Comparison of ENCODE assay signal across 22 cellular contexts in the genomic region with DNA sequence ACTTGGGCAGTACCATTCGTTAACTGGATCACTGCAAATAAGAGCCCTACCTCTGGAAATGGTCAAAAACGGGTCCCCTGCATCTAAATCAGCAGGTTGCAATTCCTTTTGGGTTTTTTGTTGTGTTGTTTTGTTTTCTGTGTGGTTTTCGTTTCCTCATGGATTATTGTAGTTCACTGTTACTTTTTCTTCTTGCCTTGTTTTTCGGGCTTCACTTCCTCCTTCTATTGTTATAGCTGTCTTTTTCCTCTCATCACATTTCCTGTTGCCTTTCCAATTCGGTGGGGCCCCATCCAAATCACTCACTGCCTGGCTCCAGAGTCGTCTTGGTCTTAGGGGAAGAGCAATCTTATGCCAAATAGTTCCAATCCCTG. TPM values are rescaled to one million over a fixed set of nuclear protein-coding genes. Genes with fewer than 3 reads are reported as not detected.
DNase-seq lines count a peak whose midpoint lies in the region; ATAC-seq, FAIRE-seq and TF ChIP-seq lines count a peak whose summit lies in the region.
"Had no signal": no experiment of that assay in that cellular context is flagged by ENCODE, and none has a peak within 500 bp of the region (broad histone marks: within the 10 kb centered on the region; RNA-seq: fewer than 3 reads in every experiment).

No MANE protein-coding gene starts in this region.

- no peak for FAIRE-seq in HepG2 (lab: Jason Lieb, UNC)
- FAIRE-seq: A549, kidney, urothelium cell line had no signal

- WGBS in right lobe of liver (ENCODE audit: insufficient coverage, low coverage, low lambda C conversion rate, missing lambda C conversion rate): 42% methylated on average over 6 of the region's 6 CpGs
- WGBS in HepG2 (ENCODE audit: low lambda C conversion rate): 2% methylated on average over 6 of the region's 6 CpGs

- no peaks in the 10 kb centered on the region for H3K79me2 ChIP-seq in HepG2 (ENCODE audit: insufficient read depth, low read length)
- H3K79me2 ChIP-seq: hepatocyte had no signal

- no peak overlapping the region for H3K9ac ChIP-seq in HepG2 (ENCODE audit: insufficient read depth, low read depth, low read length)

- no peak overlapping the region for H2AFZ ChIP-seq in HepG2 (ENCODE audit: low read length)
- H2AFZ ChIP-seq: hepatocyte had no signal

- intact Hi-C loops in right lobe of liver (cut with DNase I) (loop anchor here in 1 of 2 donors (10.0 kb wide), 1 partner anchor 95 kb away; no protein-coding TSS in a partner anchor), HepG2 (cut with micrococcal nuclease; ENCODE audit: unreplicated experiment) (no loop called here)

- in situ Hi-C loops in HepG2 (cut with HindIII; ENCODE audit: extremely low pct_ligation_motif_present, low pct_unique_long_range_greater_than_20kb): no loop called here

- H3K36me3 ChIP-seq in right lobe of liver (no peaks in the 10 kb centered on the region), HepG2 (replicated peaks in 1 of 2; ENCODE audit: control insufficient read depth in 1 of 2, insufficient read depth in 2 of 2, low read length in 2 of 2) (no peaks in the 10 kb centered on the region)
- H3K36me3 ChIP-seq: WERI-Rb-1 had no signal

- no peaks in the 10 kb centered on the region for H4K20me1 ChIP-seq in HepG2 (ENCODE audit: insufficient read depth, low read length)

- H3K4me1 ChIP-seq in right lobe of liver (no peaks in the 10 kb centered on the region), HepG2 (ENCODE audit: insufficient read depth, low read length) (no peaks in the 10 kb centered on the region)

- TF ChIP-seq EP300 in HepG2 (IDR thresholded peaks at IDR 0.05; ENCODE audit: low read depth in 2 of 2, low read length in 2 of 2): no peak
- no peak for TF ChIP-seq EP300 in HepG2 (CRISPR knock-in tag; IDR thresholded peaks at IDR 0.05; ENCODE audit: borderline replicate concordance)

- H3K9me3 ChIP-seq in right lobe of liver: no peaks in the 10 kb centered on the region
- H3K9me3 ChIP-seq in HepG2 (ENCODE audit: low read length): no peaks in the 10 kb centered on the region
- H3K9me3 ChIP-seq: A549, mucosa of descending colon had no signal

- TF ChIP-seq POLR2A in right lobe of liver (IDR thresholded peaks at IDR 0.05) (no peak), HepG2 (IDR thresholded peaks at IDR 0.05; ENCODE audit: insufficient read depth in 1 of 2, low read depth in 2 of 2, low read length in 2 of 2) (no peak)

- H3K4me2 ChIP-seq in HepG2 (ENCODE audit: low read depth, low read length): no peak overlapping the region
- H3K4me2 ChIP-seq: A549, hepatocyte had no signal

- POLR2A ChIA-PET in HepG2 (lab: Yijun Ruan, JAX): no interaction called here

- H3K27ac ChIP-seq in right lobe of liver (peak overlapping the region in 1 of 3 donors; percentile 18), HepG2 (ENCODE audit: extremely low read length, insufficient read depth, low read length) (no peak overlapping the region)
- H3K27ac ChIP-seq: A549, hepatocyte, WERI-Rb-1 had no signal

- BruUV-seq in HepG2 (replicated peaks; lab: Mats Ljungman, UMichigan): no TSS peak

- CTCF ChIA-PET in HepG2 (lab: Yijun Ruan, JAX; ENCODE audit: low intra/inter-chr PET ratio, low total read pairs): no interaction called here

- no peak overlapping the region for H3K4me3 ChIP-seq in right lobe of liver
- H3K4me3 ChIP-seq in HepG2 (replicated peaks in 1 of 3; ENCODE audit: insufficient read depth in 1 of 3, low read depth in 2 of 3, low read length in 3 of 3): no peak overlapping the region
- H3K4me3 ChIP-seq: A549, hepatocyte, mucosa of descending colon had no signal

- DNase-seq in right lobe of liver (no peak), HepG2 (ENCODE audit: low spot score) (no peak), SIG-M5 treated with dmso at 0.1 percent for 504 hours (lab: John Stamatoyannopoulos, UW; ENCODE audit: unreplicated experiment) (peak; percentile 73), left lobe of liver (ENCODE audit: low spot score) (no peak), kidney glomerular epithelial cell (lab: John Stamatoyannopoulos, UW) (no peak), activated gamma-delta T cell treated with Interleukin-2 at 50 U/mL for 16 hours (no peak), GM19238 (ENCODE audit: insufficient read length, low spot score) (no peak), NCI-H345 (lab: John Stamatoyannopoulos, UW) (no peak)
- DNase-seq: activated CD4-positive, alpha-beta memory T cell treated with anti-CD3 and anti-CD28 coated beads, Interleukin-2, amount 10 ng/mL, durations not matched to agents 7 days and 5 days; CD4-positive, alpha-beta T cell; endodermal cell; kidney; mucosa of descending colon; NCI-H1092; NCI-H82; occipital lobe; RPMI8226; stimulated activated CD4-positive, alpha-beta T cell treated with anti-CD3 and anti-CD28 coated beads, Interleukin-2, amount 100 ng/mL, for 24 hours; WERI-Rb-1 had no signal

- H3K27me3 ChIP-seq in right lobe of liver (no peaks in the 10 kb centered on the region), HepG2 (ENCODE audit: control insufficient read depth in 1 of 2, insufficient read depth in 2 of 2, low read length in 2 of 2) (no peaks in the 10 kb centered on the region)
- H3K27me3 ChIP-seq: hepatocyte had no signal

- ATAC-seq in right lobe of liver (peak in 3 of 4 donors; percentile 53 to 59 (median 57)), HepG2 (no peak), left lobe of liver (peak; percentile 26)
- ATAC-seq: A549, mucosa of descending colon had no signal

- TF ChIP-seq RAD21 in HepG2 (CRISPR knock-in tag; IDR thresholded peaks at IDR 0.05): no peak

- TF ChIP-seq CTCF in right lobe of liver (IDR thresholded peaks at IDR 0.05) (no peak), HepG2 (CRISPR knock-in tag; IDR thresholded peaks at IDR 0.05) (no peak)

TF ChIP-seq in HepG2, 621 proteins besides CTCF, POLR2A, EP300 and RAD21:
- TF ChIP-seq SP5 (CRISPR knock-in tag; IDR thresholded peaks at IDR 0.05; ENCODE audit: borderline replicate concordance, low read depth): no peak
- TF ChIP-seq MTF2 (CRISPR knock-in tag; IDR thresholded peaks at IDR 0.05; ENCODE audit: borderline replicate concordance): no peak
- no peak for TF ChIP-seq MAZ (IDR thresholded peaks at IDR 0.05; ENCODE audit: borderline replicate concordance, low read depth, low read length)
- no peak for TF ChIP-seq MAZ (CRISPR knock-in tag; IDR thresholded peaks at IDR 0.05; ENCODE audit: low read depth)
- no peak for TF ChIP-seq AKAP8 (CRISPR knock-in tag; IDR thresholded peaks at IDR 0.05)

RNA-seq across cellular contexts. Expression of gene SSBP2, which starts 8.7 kb away (rescaled TPM):
- total RNA-seq in right lobe of liver: 1 to 10 TPM; 2.0 to 4.8 (median 3.7) TPM
- not detected in 2 replicates for total RNA-seq in HepG2 (2016; rRNA removed; fragmentation: Illumina TruSeq; extraction: Trizol)
- not detected in 2 replicates for total RNA-seq in HepG2 (2016; cell fraction: cytosol; rRNA removed; fragmentation: Illumina TruSeq; extraction: Trizol; ENCODE audit: low read depth)
- total RNA-seq in HepG2 (2016; cell fraction: insoluble cytoplasmic fraction; rRNA removed; fragmentation: Illumina TruSeq; extraction: Trizol): not detected in 2 replicates
- total RNA-seq in HepG2 (2016; cell fraction: membrane; rRNA removed; fragmentation: Illumina TruSeq; extraction: Trizol): 0.19 TPM in 1 of 2 replicates, not detected in the other
- not detected in 2 replicates for total RNA-seq in HepG2 (2016; cell fraction: nucleus; rRNA removed; fragmentation: Illumina TruSeq; extraction: Trizol)
- polyA plus RNA-seq in HepG2 (2011; rRNA removed): 0.01 and 0.16 TPM in 2 replicates
- polyA plus RNA-seq in HepG2 (2011; cell fraction: cytosol; rRNA removed): 0.05 and 0.09 TPM in 2 replicates
- 0.59 and 0.85 TPM in 2 replicates for polyA plus RNA-seq in HepG2 (2011; cell fraction: nucleus; rRNA removed)
- not detected in 2 replicates for polyA plus RNA-seq in HepG2 (2012)
- polyA plus RNA-seq in HepG2 (2016; cell fraction: cytosol; fragmentation: Illumina TruSeq; extraction: Trizol; ENCODE audit: low read depth): not detected in 2 replicates
- polyA plus RNA-seq in HepG2 (2016; cell fraction: insoluble cytoplasmic fraction; fragmentation: Illumina TruSeq; extraction: Trizol; ENCODE audit: low read depth): not detected in 2 replicates
- polyA plus RNA-seq in HepG2 (2016; cell fraction: membrane; fragmentation: Illumina TruSeq; extraction: Trizol; ENCODE audit: low read depth): not detected in 2 replicates
- polyA plus RNA-seq in HepG2 (2016; cell fraction: nucleus; fragmentation: Illumina TruSeq; extraction: Trizol; ENCODE audit: insufficient read depth, low read depth): not detected in 2 replicates
- 7.6 TPM in 1 of 2 replicates, not detected in the other for polyA minus RNA-seq in HepG2 (2011; rRNA and poly(A)+ RNA removed; ENCODE audit: low replicate concordance)
- not detected in 2 replicates for polyA minus RNA-seq in HepG2 (2011; cell fraction: cytosol; rRNA and poly(A)+ RNA removed)
- polyA minus RNA-seq in HepG2 (2011; cell fraction: nucleus; rRNA and poly(A)+ RNA removed): 0.52 and 0.99 TPM in 2 replicates
- 3.8 TPM for total RNA-seq in left lobe of liver
